ENCODE assay signal across 29 cellular contexts in genomic region chr10:21950566-21950965, GRCh38.
"Had no signal": no experiment of that assay in that cellular context is flagged by ENCODE, and none has a peak within 500 bp of the region (broad histone marks: within the 10 kb centered on the region; RNA-seq: fewer than 3 reads in every experiment).

No MANE protein-coding gene starts in this region.

- H3K27ac Mint-ChIP-seq: activated B cell treated with CpG ODN at 0.5 μM for 24 hours; activated CD4-positive, alpha-beta T cell treated with anti-CD3 and anti-CD28 coated beads, Interleukin-2, amount 10 ng/mL, durations not matched to agents 24 days and 14 days; activated CD8-positive, alpha-beta memory T cell treated with anti-CD3 and anti-CD28 coated beads, Interleukin-2, amount 10 ng/mL, durations not matched to agents 7 days and 5 days; activated naive CD4-positive, alpha-beta T cell treated with anti-CD3 and anti-CD28 coated beads for 36 hours; activated naive CD8-positive, alpha-beta T cell; activated T-helper 17 cell treated with anti-CD3 and anti-CD28 coated beads, Interleukin-2, amount 50 U/mL, for 72 hours had no signal

- H3K27me3 ChIP-seq: body of pancreas, Peyer's patch, SJCRH30 had no signal

- H3K9me3 ChIP-seq: body of pancreas, Peyer's patch, SJCRH30, SK-N-SH had no signal

- DNase-seq: activated B cell treated with CpG ODN at 0.5 μM for 24 hours; activated CD4-positive, alpha-beta T cell treated with anti-CD3 and anti-CD28 coated beads for 1 hour; activated CD4-positive, alpha-beta T cell treated with anti-CD3 and anti-CD28 coated beads, Interleukin-2, amount 10 ng/mL, durations not matched to agents 24 days and 14 days; activated CD4-positive, alpha-beta T cell treated with anti-CD3 and anti-CD28 coated beads, Interleukin-2, amount 50 U/mL, for 48 hours; activated CD8-positive, alpha-beta memory T cell treated with anti-CD3 and anti-CD28 coated beads, Interleukin-2, amount 10 ng/mL, durations not matched to agents 7 days and 5 days; activated gamma-delta T cell; activated naive CD4-positive, alpha-beta T cell treated with anti-CD3 and anti-CD28 coated beads for 36 hours; activated T-cell treated with anti-CD3 and anti-CD28 coated beads, Interleukin-2, amount 50 U/mL, for 48 hours; anterior cingulate cortex; body of pancreas; NCI-H1092; NCI-H1417; NCI-H1930; NCI-H2107; NCI-H2171 treated with DMSO at 0.1 percent for 48 hours; NCI-H345; NCI-H510A; NCI-H526 treated with DMSO at 0.1 percent for 48 hours; NCI-H82; Peyer's patch; Right ventricle myocardium superior; SJCRH30; SK-N-SH; T-helper 1 cell had no signal

- H3K36me3 ChIP-seq: Peyer's patch, SJCRH30 had no signal

- H3K9me3 Mint-ChIP-seq: activated B cell treated with CpG ODN at 0.5 μM for 24 hours; activated CD4-positive, alpha-beta T cell treated with anti-CD3 and anti-CD28 coated beads, Interleukin-2, amount 10 ng/mL, durations not matched to agents 24 days and 14 days; activated naive CD4-positive, alpha-beta T cell treated with anti-CD3 and anti-CD28 coated beads for 36 hours; activated T-helper 17 cell treated with anti-CD3 and anti-CD28 coated beads, Interleukin-2, amount 50 U/mL, for 72 hours; central memory CD8-positive, alpha-beta T cell had no signal

- H3K27me3 Mint-ChIP-seq: activated B cell treated with CpG ODN at 0.5 μM for 24 hours; activated CD4-positive, alpha-beta T cell treated with anti-CD3 and anti-CD28 coated beads, Interleukin-2, amount 10 ng/mL, durations not matched to agents 24 days and 14 days; activated CD8-positive, alpha-beta memory T cell treated with anti-CD3 and anti-CD28 coated beads, Interleukin-2, amount 10 ng/mL, durations not matched to agents 7 days and 5 days; activated naive CD8-positive, alpha-beta T cell; activated T-helper 17 cell treated with anti-CD3 and anti-CD28 coated beads, Interleukin-2, amount 50 U/mL, for 72 hours; central memory CD8-positive, alpha-beta T cell had no signal

- H3K27ac ChIP-seq: body of pancreas, KMS-11, Peyer's patch, RWPE1, SJCRH30 had no signal

- H3K4me3 Mint-ChIP-seq: activated B cell treated with CpG ODN at 0.5 μM for 24 hours; activated CD4-positive, alpha-beta T cell treated with anti-CD3 and anti-CD28 coated beads, Interleukin-2, amount 10 ng/mL, durations not matched to agents 24 days and 14 days; activated CD8-positive, alpha-beta memory T cell treated with anti-CD3 and anti-CD28 coated beads, Interleukin-2, amount 10 ng/mL, durations not matched to agents 7 days and 5 days; activated naive CD4-positive, alpha-beta T cell treated with anti-CD3 and anti-CD28 coated beads for 36 hours; activated naive CD8-positive, alpha-beta T cell; activated T-helper 17 cell treated with anti-CD3 and anti-CD28 coated beads, Interleukin-2, amount 50 U/mL, for 72 hours; central memory CD8-positive, alpha-beta T cell had no signal

- H3K4me3 ChIP-seq: body of pancreas, Peyer's patch, SJCRH30 had no signal

- ATAC-seq: activated CD8-positive, alpha-beta memory T cell treated with anti-CD3 and anti-CD28 coated beads, Interleukin-2, amount 10 ng/mL, durations not matched to agents 7 days and 5 days; activated T-helper 17 cell treated with anti-CD3 and anti-CD28 coated beads, Interleukin-2, amount 50 U/mL, for 72 hours; body of pancreas had no signal

- H3K4me1 ChIP-seq: body of pancreas, Peyer's patch, SJCRH30 had no signal

- H3K36me3 Mint-ChIP-seq: activated CD8-positive, alpha-beta memory T cell treated with anti-CD3 and anti-CD28 coated beads, Interleukin-2, amount 10 ng/mL, durations not matched to agents 7 days and 5 days; activated naive CD8-positive, alpha-beta T cell had no signal
